27 cellular contexts compared by ENCODE assay signal in the genomic region with DNA sequence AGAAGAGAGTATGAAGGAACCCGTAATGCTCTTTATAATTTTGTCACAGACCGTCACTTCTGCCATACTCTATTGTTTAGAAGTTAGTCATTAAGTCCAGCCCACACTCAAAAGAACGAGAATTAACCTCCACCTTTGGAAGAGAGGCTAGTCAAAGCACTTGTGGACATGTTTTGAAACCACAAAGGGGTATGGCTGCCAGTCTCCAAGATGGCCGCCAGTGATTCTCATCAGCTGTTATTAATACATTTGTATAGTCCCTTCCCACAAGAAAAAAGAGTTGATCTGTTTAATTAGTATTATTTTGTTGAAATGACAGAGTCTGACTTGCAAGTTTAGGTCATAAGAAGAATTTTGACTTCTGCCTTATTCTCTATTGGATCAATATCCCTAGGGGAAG.
"Had no signal": no experiment of that assay in that cellular context is flagged by ENCODE, and none has a peak within 500 bp of the region (broad histone marks: within the 10 kb centered on the region; RNA-seq: fewer than 3 reads in every experiment).

No MANE protein-coding gene starts in this region.

- FAIRE-seq: urothelium cell line had no signal

- H3K27ac ChIP-seq: neural progenitor cell, ovary, parathyroid adenoma, psoas muscle, right lobe of liver, sigmoid colon, spleen, stomach, thoracic aorta, thyroid gland, tibial nerve, upper lobe of left lung, vagina had no signal

- H3K27me3 ChIP-seq: neural progenitor cell, ovary, right lobe of liver, sigmoid colon, spleen, thyroid gland, upper lobe of left lung, vagina had no signal

- H2AFZ ChIP-seq: neural progenitor cell, parathyroid adenoma had no signal

- H3K9me3 ChIP-seq: ovary, psoas muscle, right lobe of liver, sigmoid colon, spleen, stomach, thoracic aorta, thyroid gland, tibial nerve, upper lobe of left lung, vagina had no signal

- DNase-seq: naive thymus-derived CD4-positive, alpha-beta T cell; natural killer cell; occipital lobe; ovary; posterior cingulate gyrus; psoas muscle; right cardiac atrium; right lobe of liver; sigmoid colon; spleen; stimulated activated CD4-positive, alpha-beta T cell treated with anti-CD3 and anti-CD28 coated beads, Interleukin-12 subunit alpha, Interleukin-12 subunit beta, amount 100 ng/mL, for 4 hours; stimulated activated CD4-positive, alpha-beta T cell treated with anti-CD3 and anti-CD28 coated beads, Interleukin-1b, Interleukin-23, amount 100 ng/mL, for 48 hours; stimulated activated CD4-positive, alpha-beta T cell treated with anti-CD3 and anti-CD28 coated beads, Interleukin-4, amount 100 ng/mL, for 1 hour; stimulated activated naive B cell treated with anti-CD40 and anti-IgM and Interleukin-4, amounts not matched to agents 10 μg/mL and 1 μg/mL and 100 μg/mL, for 72 hours; stimulated activated naive CD4-positive, alpha-beta T cell treated with Interleukin-2 at 50 U/mL for 16 hours; stomach; thyroid gland; trophoblast cell; upper lobe of left lung had no signal

- ATAC-seq: naive thymus-derived CD4-positive, alpha-beta T cell; natural killer cell; psoas muscle; right cardiac atrium; right lobe of liver; stimulated activated effector memory CD8-positive, alpha-beta T cell treated with anti-CD3 and anti-CD28 coated beads, Interleukin-12 subunit alpha, Interleukin-12 subunit beta, amount 100 ng/mL, for 72 hours; stimulated activated naive B cell treated with anti-CD40 and anti-IgM and Interleukin-4, amounts not matched to agents 10 μg/mL and 1 μg/mL and 100 μg/mL, for 72 hours had no signal

- H3K79me2 ChIP-seq: parathyroid adenoma had no signal

- H3K4me1 ChIP-seq: neural progenitor cell, parathyroid adenoma, right lobe of liver, sigmoid colon, thyroid gland, vagina had no signal

- H3K36me3 ChIP-seq: neural progenitor cell, ovary, right lobe of liver, sigmoid colon, spleen, stomach, thoracic aorta, thyroid gland, tibial nerve, upper lobe of left lung, vagina had no signal

- H3K4me3 ChIP-seq: neural progenitor cell, ovary, psoas muscle, right lobe of liver, sigmoid colon, smooth muscle cell, spleen, stomach, thoracic aorta, thyroid gland, tibial nerve, upper lobe of left lung, vagina had no signal

- H3K4me2 ChIP-seq: neural progenitor cell, smooth muscle cell had no signal

- H3K9ac ChIP-seq: neural progenitor cell, parathyroid adenoma had no signal
